Comparison of ENCODE assay signal across 1 cellular context in genomic region chr10:72272689-72273409, GRCh38.
TF ChIP-seq lines count a peak whose summit lies in the region.

No MANE protein-coding gene starts in this region.

TF ChIP-seq in HepG2, 621 proteins besides CTCF, POLR2A, EP300 and RAD21 (continued from another document and continues in another):
- TF ChIP-seq, protein P1, sequence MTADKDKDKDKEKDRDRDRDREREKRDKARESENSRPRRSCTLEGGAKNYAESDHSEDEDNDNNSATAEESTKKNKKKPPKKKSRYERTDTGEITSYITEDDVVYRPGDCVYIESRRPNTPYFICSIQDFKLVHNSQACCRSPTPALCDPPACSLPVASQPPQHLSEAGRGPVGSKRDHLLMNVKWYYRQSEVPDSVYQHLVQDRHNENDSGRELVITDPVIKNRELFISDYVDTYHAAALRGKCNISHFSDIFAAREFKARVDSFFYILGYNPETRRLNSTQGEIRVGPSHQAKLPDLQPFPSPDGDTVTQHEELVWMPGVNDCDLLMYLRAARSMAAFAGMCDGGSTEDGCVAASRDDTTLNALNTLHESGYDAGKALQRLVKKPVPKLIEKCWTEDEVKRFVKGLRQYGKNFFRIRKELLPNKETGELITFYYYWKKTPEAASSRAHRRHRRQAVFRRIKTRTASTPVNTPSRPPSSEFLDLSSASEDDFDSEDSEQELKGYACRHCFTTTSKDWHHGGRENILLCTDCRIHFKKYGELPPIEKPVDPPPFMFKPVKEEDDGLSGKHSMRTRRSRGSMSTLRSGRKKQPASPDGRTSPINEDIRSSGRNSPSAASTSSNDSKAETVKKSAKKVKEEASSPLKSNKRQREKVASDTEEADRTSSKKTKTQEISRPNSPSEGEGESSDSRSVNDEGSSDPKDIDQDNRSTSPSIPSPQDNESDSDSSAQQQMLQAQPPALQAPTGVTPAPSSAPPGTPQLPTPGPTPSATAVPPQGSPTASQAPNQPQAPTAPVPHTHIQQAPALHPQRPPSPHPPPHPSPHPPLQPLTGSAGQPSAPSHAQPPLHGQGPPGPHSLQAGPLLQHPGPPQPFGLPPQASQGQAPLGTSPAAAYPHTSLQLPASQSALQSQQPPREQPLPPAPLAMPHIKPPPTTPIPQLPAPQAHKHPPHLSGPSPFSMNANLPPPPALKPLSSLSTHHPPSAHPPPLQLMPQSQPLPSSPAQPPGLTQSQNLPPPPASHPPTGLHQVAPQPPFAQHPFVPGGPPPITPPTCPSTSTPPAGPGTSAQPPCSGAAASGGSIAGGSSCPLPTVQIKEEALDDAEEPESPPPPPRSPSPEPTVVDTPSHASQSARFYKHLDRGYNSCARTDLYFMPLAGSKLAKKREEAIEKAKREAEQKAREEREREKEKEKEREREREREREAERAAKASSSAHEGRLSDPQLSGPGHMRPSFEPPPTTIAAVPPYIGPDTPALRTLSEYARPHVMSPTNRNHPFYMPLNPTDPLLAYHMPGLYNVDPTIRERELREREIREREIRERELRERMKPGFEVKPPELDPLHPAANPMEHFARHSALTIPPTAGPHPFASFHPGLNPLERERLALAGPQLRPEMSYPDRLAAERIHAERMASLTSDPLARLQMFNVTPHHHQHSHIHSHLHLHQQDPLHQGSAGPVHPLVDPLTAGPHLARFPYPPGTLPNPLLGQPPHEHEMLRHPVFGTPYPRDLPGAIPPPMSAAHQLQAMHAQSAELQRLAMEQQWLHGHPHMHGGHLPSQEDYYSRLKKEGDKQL (CRISPR knock-in tag; IDR thresholded peaks at IDR 0.05; ENCODE audit: low read depth): peak; percentile 43; the same call in 1 of the 2 replicates
- no peak for TF ChIP-seq POGZ (CRISPR knock-in tag; IDR thresholded peaks at IDR 0.05)
- no peak for TF ChIP-seq BCLAF1 (IDR thresholded peaks at IDR 0.05)
- peak; percentile 74 for TF ChIP-seq HNF4A (CRISPR knock-in tag; IDR thresholded peaks at IDR 0.05)
- TF ChIP-seq ZNF343 (CRISPR knock-in tag; IDR thresholded peaks at IDR 0.05): peak; percentile 91
- peak; percentile 62; the same call in 1 of the 2 replicates for TF ChIP-seq ZBTB7B (CRISPR knock-in tag; IDR thresholded peaks at IDR 0.05)
- no peak for TF ChIP-seq HDAC6 (IDR thresholded peaks at IDR 0.05; ENCODE audit: low read depth, low read length)
- peak; percentile 92 for TF ChIP-seq HDAC2 (CRISPR knock-in tag; IDR thresholded peaks at IDR 0.05)
- TF ChIP-seq HNRNPL (IDR thresholded peaks at IDR 0.05; ENCODE audit: low read depth, low read length): no peak
- peak; percentile 81 for TF ChIP-seq IKZF5 (CRISPR knock-in tag; IDR thresholded peaks at IDR 0.05)
- TF ChIP-seq ZZZ3 (CRISPR knock-in tag; IDR thresholded peaks at IDR 0.05; ENCODE audit: borderline replicate concordance): no peak
- TF ChIP-seq ZNF629 (CRISPR knock-in tag; conservative IDR thresholded peaks at IDR 0.05): peak; percentile 48
- TF ChIP-seq RFXANK (CRISPR knock-in tag; IDR thresholded peaks at IDR 0.05): no peak
- peak; percentile 95 for TF ChIP-seq MED8 (CRISPR knock-in tag; IDR thresholded peaks at IDR 0.05; ENCODE audit: insufficient replicate concordance)
- TF ChIP-seq ZNF7 (CRISPR knock-in tag; IDR thresholded peaks at IDR 0.05): no peak
- no peak for TF ChIP-seq TEAD2 (CRISPR knock-in tag; IDR thresholded peaks at IDR 0.05)
- TF ChIP-seq ZNF33B (CRISPR knock-in tag; IDR thresholded peaks at IDR 0.05): peak; percentile 94
- TF ChIP-seq THRA (CRISPR knock-in tag; IDR thresholded peaks at IDR 0.05; ENCODE audit: borderline replicate concordance): peak; percentile 81; the same call in 1 of the 2 replicates
- TF ChIP-seq GZF1 (CRISPR knock-in tag; IDR thresholded peaks at IDR 0.05): no peak
- peak; percentile 81; the same call in 1 of the 2 replicates for TF ChIP-seq ZBTB26 (CRISPR knock-in tag; IDR thresholded peaks at IDR 0.05; ENCODE audit: borderline replicate concordance)
- TF ChIP-seq NR0B2 (CRISPR knock-in tag; IDR thresholded peaks at IDR 0.05): no peak
- TF ChIP-seq PBX3 (CRISPR knock-in tag; IDR thresholded peaks at IDR 0.05; ENCODE audit: borderline replicate concordance): no peak
- no peak for TF ChIP-seq ZNF816 (CRISPR knock-in tag; IDR thresholded peaks at IDR 0.05; ENCODE audit: borderline replicate concordance)
- TF ChIP-seq ZFP37 (CRISPR knock-in tag; IDR thresholded peaks at IDR 0.05; ENCODE audit: borderline replicate concordance): 0 out of 2 replicates have a peak, but pooled peaks have one; percentile 38
- no peak for TF ChIP-seq CHCHD3 (CRISPR knock-in tag; IDR thresholded peaks at IDR 0.05)
- no peak for TF ChIP-seq ZNF326 (CRISPR knock-in tag; IDR thresholded peaks at IDR 0.05; ENCODE audit: borderline replicate concordance)
- peak; percentile 83 for TF ChIP-seq GABPB1 (CRISPR knock-in tag; IDR thresholded peaks at IDR 0.05)
- no peak; the same call in 1 of the 2 replicates for TF ChIP-seq ZNF383 (CRISPR knock-in tag; IDR thresholded peaks at IDR 0.05; ENCODE audit: borderline replicate concordance)
- no peak for TF ChIP-seq KLF15 (CRISPR knock-in tag; IDR thresholded peaks at IDR 0.05; ENCODE audit: borderline replicate concordance)
- TF ChIP-seq NR2F2 (IDR thresholded peaks at IDR 0.05; ENCODE audit: borderline replicate concordance, low read depth): no peak
- TF ChIP-seq KDM2A (CRISPR knock-in tag; IDR thresholded peaks at IDR 0.05; ENCODE audit: borderline replicate concordance, low read depth): peak; percentile 96
- TF ChIP-seq ZNF235 (CRISPR knock-in tag; IDR thresholded peaks at IDR 0.05; ENCODE audit: borderline replicate concordance): no peak
- TF ChIP-seq CEBPG (CRISPR knock-in tag; IDR thresholded peaks at IDR 0.05): peak; percentile 100
- TF ChIP-seq MYC (CRISPR knock-in tag; IDR thresholded peaks at IDR 0.05; ENCODE audit: borderline replicate concordance): peak; percentile 73
- peak; percentile 84; the same call in 1 of the 2 replicates for TF ChIP-seq ZNF543 (CRISPR knock-in tag; IDR thresholded peaks at IDR 0.05)
- TF ChIP-seq, protein P2, sequence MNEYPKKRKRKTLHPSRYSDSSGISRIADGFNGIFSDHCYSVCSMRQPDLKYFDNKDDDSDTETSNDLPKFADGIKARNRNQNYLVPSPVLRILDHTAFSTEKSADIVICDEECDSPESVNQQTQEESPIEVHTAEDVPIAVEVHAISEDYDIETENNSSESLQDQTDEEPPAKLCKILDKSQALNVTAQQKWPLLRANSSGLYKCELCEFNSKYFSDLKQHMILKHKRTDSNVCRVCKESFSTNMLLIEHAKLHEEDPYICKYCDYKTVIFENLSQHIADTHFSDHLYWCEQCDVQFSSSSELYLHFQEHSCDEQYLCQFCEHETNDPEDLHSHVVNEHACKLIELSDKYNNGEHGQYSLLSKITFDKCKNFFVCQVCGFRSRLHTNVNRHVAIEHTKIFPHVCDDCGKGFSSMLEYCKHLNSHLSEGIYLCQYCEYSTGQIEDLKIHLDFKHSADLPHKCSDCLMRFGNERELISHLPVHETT (CRISPR knock-in tag; conservative IDR thresholded peaks at IDR 0.05): 0 out of 2 replicates have a peak, but pooled peaks have one; percentile 34
- TF ChIP-seq ELF4 (CRISPR knock-in tag; IDR thresholded peaks at IDR 0.05; ENCODE audit: borderline replicate concordance): 0 out of 2 replicates have a peak, but pooled peaks have one; percentile 19
- TF ChIP-seq FIP1L1 (IDR thresholded peaks at IDR 0.05; ENCODE audit: borderline replicate concordance, insufficient read depth, low read depth, low read length): 0 out of 2 replicates have a peak, but pooled peaks have one; percentile 14
- TF ChIP-seq NKX3-1 (CRISPR knock-in tag; IDR thresholded peaks at IDR 0.05): 0 out of 2 replicates have a peak, but pooled peaks have one; percentile 40
- TF ChIP-seq ZNF432 (CRISPR knock-in tag; IDR thresholded peaks at IDR 0.05; ENCODE audit: borderline replicate concordance): no peak
- 0 out of 2 replicates have a peak, but pooled peaks have one; percentile 22 for TF ChIP-seq SNAI1 (CRISPR knock-in tag; IDR thresholded peaks at IDR 0.05; ENCODE audit: borderline replicate concordance)
- TF ChIP-seq, protein P3, sequence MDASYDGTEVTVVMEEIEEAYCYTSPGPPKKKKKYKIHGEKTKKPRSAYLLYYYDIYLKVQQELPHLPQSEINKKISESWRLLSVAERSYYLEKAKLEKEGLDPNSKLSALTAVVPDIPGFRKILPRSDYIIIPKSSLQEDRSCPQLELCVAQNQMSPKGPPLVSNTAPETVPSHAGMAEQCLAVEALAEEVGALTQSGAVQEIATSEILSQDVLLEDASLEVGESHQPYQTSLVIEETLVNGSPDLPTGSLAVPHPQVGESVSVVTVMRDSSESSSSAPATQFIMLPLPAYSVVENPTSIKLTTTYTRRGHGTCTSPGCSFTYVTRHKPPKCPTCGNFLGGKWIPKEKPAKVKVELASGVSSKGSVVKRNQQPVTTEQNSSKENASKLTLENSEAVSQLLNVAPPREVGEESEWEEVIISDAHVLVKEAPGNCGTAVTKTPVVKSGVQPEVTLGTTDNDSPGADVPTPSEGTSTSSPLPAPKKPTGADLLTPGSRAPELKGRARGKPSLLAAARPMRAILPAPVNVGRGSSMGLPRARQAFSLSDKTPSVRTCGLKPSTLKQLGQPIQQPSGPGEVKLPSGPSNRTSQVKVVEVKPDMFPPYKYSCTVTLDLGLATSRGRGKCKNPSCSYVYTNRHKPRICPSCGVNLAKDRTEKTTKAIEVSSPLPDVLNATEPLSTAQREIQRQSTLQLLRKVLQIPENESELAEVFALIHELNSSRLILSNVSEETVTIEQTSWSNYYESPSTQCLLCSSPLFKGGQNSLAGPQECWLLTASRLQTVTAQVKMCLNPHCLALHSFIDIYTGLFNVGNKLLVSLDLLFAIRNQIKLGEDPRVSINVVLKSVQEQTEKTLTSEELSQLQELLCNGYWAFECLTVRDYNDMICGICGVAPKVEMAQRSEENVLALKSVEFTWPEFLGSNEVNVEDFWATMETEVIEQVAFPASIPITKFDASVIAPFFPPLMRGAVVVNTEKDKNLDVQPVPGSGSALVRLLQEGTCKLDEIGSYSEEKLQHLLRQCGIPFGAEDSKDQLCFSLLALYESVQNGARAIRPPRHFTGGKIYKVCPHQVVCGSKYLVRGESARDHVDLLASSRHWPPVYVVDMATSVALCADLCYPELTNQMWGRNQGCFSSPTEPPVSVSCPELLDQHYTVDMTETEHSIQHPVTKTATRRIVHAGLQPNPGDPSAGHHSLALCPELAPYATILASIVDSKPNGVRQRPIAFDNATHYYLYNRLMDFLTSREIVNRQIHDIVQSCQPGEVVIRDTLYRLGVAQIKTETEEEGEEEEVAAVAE (CRISPR knock-in tag; IDR thresholded peaks at IDR 0.05; ENCODE audit: borderline replicate concordance): no peak
- TF ChIP-seq FOXA3 (CRISPR knock-in tag; IDR thresholded peaks at IDR 0.05): peak; percentile 73
- TF ChIP-seq KAT8 (CRISPR knock-in tag; IDR thresholded peaks at IDR 0.05): peak; percentile 78; the same call in 1 of the 2 replicates
